14 cellular contexts compared by ENCODE assay signal in the genomic region with DNA sequence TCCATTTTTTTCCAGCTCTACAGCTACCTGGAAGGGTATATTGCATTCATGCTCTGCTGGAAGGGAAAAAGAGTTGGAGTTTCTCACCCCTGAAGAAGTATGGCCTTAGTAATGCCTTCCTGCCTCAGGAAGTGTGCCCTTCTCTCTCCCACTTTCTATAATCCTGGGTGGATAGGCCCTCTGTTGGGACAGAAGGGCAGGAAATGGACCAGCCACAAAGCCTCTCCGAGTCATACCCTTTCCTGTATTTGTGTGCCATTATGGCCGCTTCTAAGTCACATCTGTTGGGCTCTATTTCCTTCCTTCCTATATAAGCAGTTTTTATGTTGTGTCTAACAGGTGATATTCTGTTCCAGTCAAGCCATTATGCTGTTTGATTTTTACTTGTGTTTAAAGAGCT.
"Had no signal": no experiment of that assay in that cellular context is flagged by ENCODE, and none has a peak within 500 bp of the region (broad histone marks: within the 10 kb centered on the region; RNA-seq: fewer than 3 reads in every experiment).

No MANE protein-coding gene starts in this region.

- H3K27ac ChIP-seq: cardiac muscle cell, neural progenitor cell, parathyroid adenoma, tibial artery, vagina, WERI-Rb-1 had no signal

- H3K9me3 ChIP-seq: tibial artery, vagina had no signal

- H3K4me1 ChIP-seq: parathyroid adenoma, vagina had no signal

- H3K36me3 ChIP-seq: vagina, WERI-Rb-1 had no signal

- H3K4me3 ChIP-seq: cardiac muscle cell, neural progenitor cell, tibial artery, vagina had no signal

- H3K27me3 ChIP-seq: cardiac muscle cell, neural progenitor cell, tibial artery, vagina had no signal

- ATAC-seq: activated CD8-positive, alpha-beta T cell treated with anti-CD3 and anti-CD28 coated beads, Interleukin-2, amount 10 ng/mL, durations not matched to agents 7 days and 5 days had no signal

- DNase-seq: activated CD4-positive, alpha-beta T cell treated with anti-CD3 and anti-CD28 coated beads for 4 hours; activated CD8-positive, alpha-beta memory T cell treated with anti-CD3 and anti-CD28 coated beads, Interleukin-2, amount 50 U/mL, for 48 hours; activated CD8-positive, alpha-beta T cell treated with anti-CD3 and anti-CD28 coated beads, Interleukin-2, amount 10 ng/mL, durations not matched to agents 7 days and 5 days; activated naive CD8-positive, alpha-beta T cell treated with anti-CD3 and anti-CD28 coated beads, Interleukin-2, amount 10 ng/mL, durations not matched to agents 7 days and 5 days; anterior cingulate cortex; effector CD8-positive, alpha-beta T cell; midbrain; T-helper 9 cell; tibial artery; WERI-Rb-1 had no signal
